1 cellular context compared by ENCODE assay signal in genomic region chr19:12133069-12133468, GRCh38.
TF ChIP-seq lines count a peak whose summit lies in the region.

No MANE protein-coding gene starts in this region.

TF ChIP-seq in liver, 16 proteins besides CTCF, POLR2A, EP300 and RAD21:
- no peak for TF ChIP-seq EGR1 (IDR thresholded peaks at IDR 0.05; ENCODE audit: low read depth in 2 of 2)
- no peak for TF ChIP-seq TAF1 (conservative IDR thresholded peaks at IDR 0.05)
- TF ChIP-seq, protein P1, sequence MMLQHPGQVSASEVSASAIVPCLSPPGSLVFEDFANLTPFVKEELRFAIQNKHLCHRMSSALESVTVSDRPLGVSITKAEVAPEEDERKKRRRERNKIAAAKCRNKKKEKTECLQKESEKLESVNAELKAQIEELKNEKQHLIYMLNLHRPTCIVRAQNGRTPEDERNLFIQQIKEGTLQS (IDR thresholded peaks at IDR 0.05) = no peak
- TF ChIP-seq FOXA2 (IDR thresholded peaks at IDR 0.05) = no peak
- TF ChIP-seq RXRA (IDR thresholded peaks at IDR 0.05) = no peak
- TF ChIP-seq HNF4G (IDR thresholded peaks at IDR 0.05) = no peak
- TF ChIP-seq NR2F2 (IDR thresholded peaks at IDR 0.05) = no peak
- TF ChIP-seq HNF4A (conservative IDR thresholded peaks at IDR 0.05) = no peak
- TF ChIP-seq SP1 (IDR thresholded peaks at IDR 0.05) = no peak
- TF ChIP-seq, protein P2, sequence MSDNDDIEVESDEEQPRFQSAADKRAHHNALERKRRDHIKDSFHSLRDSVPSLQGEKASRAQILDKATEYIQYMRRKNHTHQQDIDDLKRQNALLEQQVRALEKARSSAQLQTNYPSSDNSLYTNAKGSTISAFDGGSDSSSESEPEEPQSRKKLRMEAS (IDR thresholded peaks at IDR 0.05) = no peak
- no peak for TF ChIP-seq FOXA1 (IDR thresholded peaks at IDR 0.05)
- no peak for TF ChIP-seq GABPA (IDR thresholded peaks at IDR 0.05 in 1 of 2, conservative IDR thresholded peaks at IDR 0.05 in 1 of 2)
- TF ChIP-seq, protein P3, sequence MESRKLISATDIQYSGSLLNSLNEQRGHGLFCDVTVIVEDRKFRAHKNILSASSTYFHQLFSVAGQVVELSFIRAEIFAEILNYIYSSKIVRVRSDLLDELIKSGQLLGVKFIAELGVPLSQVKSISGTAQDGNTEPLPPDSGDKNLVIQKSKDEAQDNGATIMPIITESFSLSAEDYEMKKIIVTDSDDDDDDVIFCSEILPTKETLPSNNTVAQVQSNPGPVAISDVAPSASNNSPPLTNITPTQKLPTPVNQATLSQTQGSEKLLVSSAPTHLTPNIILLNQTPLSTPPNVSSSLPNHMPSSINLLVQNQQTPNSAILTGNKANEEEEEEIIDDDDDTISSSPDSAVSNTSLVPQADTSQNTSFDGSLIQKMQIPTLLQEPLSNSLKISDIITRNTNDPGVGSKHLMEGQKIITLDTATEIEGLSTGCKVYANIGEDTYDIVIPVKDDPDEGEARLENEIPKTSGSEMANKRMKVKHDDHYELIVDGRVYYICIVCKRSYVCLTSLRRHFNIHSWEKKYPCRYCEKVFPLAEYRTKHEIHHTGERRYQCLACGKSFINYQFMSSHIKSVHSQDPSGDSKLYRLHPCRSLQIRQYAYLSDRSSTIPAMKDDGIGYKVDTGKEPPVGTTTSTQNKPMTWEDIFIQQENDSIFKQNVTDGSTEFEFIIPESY (IDR thresholded peaks at IDR 0.05) = no peak
- TF ChIP-seq JUND (IDR thresholded peaks at IDR 0.05) = no peak
- no peak for TF ChIP-seq REST (IDR thresholded peaks at IDR 0.05)
